Comparison of ENCODE assay signal across 8 cellular contexts in genomic region chr14:89040438-89041244, GRCh38.
DNase-seq lines count a peak whose midpoint lies in the region; ATAC-seq and TF ChIP-seq lines count a peak whose summit lies in the region.

No MANE protein-coding gene starts in this region.

- no peaks in the 10 kb centered on the region; the same call in 1 of the 2 replicates for H3K27me3 ChIP-seq in H7 (ENCODE audit: control insufficient read depth, insufficient read depth, low read length)
- H3K27me3 ChIP-seq in SU-DHL-6 (ENCODE audit: low read length): no peaks in the 10 kb centered on the region
- no peaks in the 10 kb centered on the region for H3K27me3 ChIP-seq in trophoblast cell (ENCODE audit: insufficient read depth, low read length)
- peaks cover 0 to 1% of the 10 kb centered on the region in 2 donors for H3K27me3 ChIP-seq in tibial artery

- H3F3A ChIP-seq in SU-DHL-6 (ENCODE audit: insufficient read depth): no peaks in the 10 kb centered on the region

- peak overlapping the region; percentile 87 for H3K18ac ChIP-seq in trophoblast cell (ENCODE audit: low read length)

- peak overlapping the region; percentile 63 for H4K8ac ChIP-seq in trophoblast cell (ENCODE audit: low read depth, low read length)

- H3K4me3 ChIP-seq in H7 (ENCODE audit: insufficient read depth, low read depth, low read length) (peak overlapping the region; percentile 20; the same call in 1 of the 2 replicates), SU-DHL-6 (ENCODE audit: insufficient read depth, low read length, poor library complexity, severe bottlenecking) (no peak overlapping the region), trophoblast cell (ENCODE audit: low read depth, low read length) (peak overlapping the region; percentile 42), tibial artery (peak overlapping the region; percentile 39 to 54)

- peak overlapping the region; percentile 96 for H4K91ac ChIP-seq in trophoblast cell (ENCODE audit: low read depth, low read length)

- peak; percentile 89 for DNase-seq in DMS53 (lab: John Stamatoyannopoulos, UW)
- DNase-seq in H7: peak; percentile 84
- peak; percentile 69 for DNase-seq in NCI-H1048 (lab: John Stamatoyannopoulos, UW)
- DNase-seq in activated naive CD8-positive, alpha-beta T cell treated with anti-CD3 and anti-CD28 coated beads, Interleukin-2, amount 50 U/mL, for 16 hours (ENCODE audit: low read depth, low spot score): peak; percentile 65
- DNase-seq in Right ventricle myocardium inferior (ENCODE audit: missing footprints): peak; percentile 91
- peak; percentile 83 to 88 for DNase-seq in trophoblast cell
- peak; percentile 90 to 95 for DNase-seq in tibial artery

- no peak overlapping the region for H3K27ac ChIP-seq in SU-DHL-6 (ENCODE audit: low read depth, low read length)
- H3K27ac ChIP-seq in trophoblast cell (ENCODE audit: low read depth, low read length): peak overlapping the region; percentile 84
- H3K27ac ChIP-seq in tibial artery: peak overlapping the region; percentile 76 to 87

- TF ChIP-seq CTCF in SU-DHL-6 (IDR thresholded peaks at IDR 0.05; ENCODE audit: insufficient read depth, low read length, poor library complexity, severe bottlenecking) (peak; percentile 93), tibial artery (IDR thresholded peaks at IDR 0.05) (peak; percentile 90 to 95)

- intact Hi-C loops in Right ventricle myocardium inferior (cut with DNase I): loop anchor here (2.0 to 10.0 kb wide), 6 partner anchors 127 to 877 kb away; no protein-coding TSS in a partner anchor
- intact Hi-C loops in tibial artery (cut with DNase I; ENCODE audit: low total_unique reads): loop anchor here (5.0 kb wide), 2 partner anchors 377 to 872 kb away; partner anchors contain the start of gene FOXN3

- H2AK5ac ChIP-seq in trophoblast cell (ENCODE audit: low read length): peak overlapping the region; percentile 28

- H3K9me3 ChIP-seq in SU-DHL-6 (ENCODE audit: insufficient read depth, low read length) (no peaks in the 10 kb centered on the region), trophoblast cell (ENCODE audit: insufficient read depth, low read depth, low read length) (no peaks in the 10 kb centered on the region), tibial artery (no peaks in the 10 kb centered on the region)

- no peaks in the 10 kb centered on the region for H3K9me2 ChIP-seq in SU-DHL-6 (replicated peaks; ENCODE audit: insufficient read depth, low read length)

- H3K36me3 ChIP-seq in H7 (replicated peaks; ENCODE audit: control insufficient read depth, insufficient read depth, low read length): no peaks in the 10 kb centered on the region
- H3K36me3 ChIP-seq in SU-DHL-6 (ENCODE audit: low read length): no peaks in the 10 kb centered on the region
- H3K36me3 ChIP-seq in trophoblast cell (ENCODE audit: control insufficient read depth in 1 of 2, insufficient read depth in 2 of 2, low read length in 2 of 2): no peaks in the 10 kb centered on the region
- H3K36me3 ChIP-seq in tibial artery: no peaks in the 10 kb centered on the region

- H3K79me2 ChIP-seq in SU-DHL-6 (ENCODE audit: insufficient read depth, low read length) (no peaks in the 10 kb centered on the region), trophoblast cell (ENCODE audit: control insufficient read depth, insufficient read depth, low read length, poor library complexity) (no peaks in the 10 kb centered on the region)

- H2BK12ac ChIP-seq in trophoblast cell (ENCODE audit: low read length): peak overlapping the region; percentile 91

- H2BK120ac ChIP-seq in trophoblast cell (ENCODE audit: insufficient read depth, low read length, poor library complexity): peak overlapping the region; percentile 97

- H3K4ac ChIP-seq in trophoblast cell (ENCODE audit: low read depth, low read length): peak overlapping the region; percentile 65

- H2AFZ ChIP-seq in SU-DHL-6 (ENCODE audit: low read depth, low read length, severe bottlenecking) (peak overlapping the region; percentile 52), trophoblast cell (ENCODE audit: insufficient read depth, low read length, poor library complexity) (peak overlapping the region; percentile 42)

- H2BK5ac ChIP-seq in trophoblast cell (ENCODE audit: low read depth, low read length, poor library complexity): peak overlapping the region; percentile 86

- peaks cover 8% of the 10 kb centered on the region for H3K79me1 ChIP-seq in trophoblast cell (ENCODE audit: low read length)

- ATAC-seq in Right ventricle myocardium inferior: peak; percentile 94

- peak overlapping the region; percentile 47 for H4K12ac ChIP-seq in trophoblast cell (ENCODE audit: low read depth, low read length)

- H3K4me1 ChIP-seq in trophoblast cell (ENCODE audit: control insufficient read depth in 1 of 2, insufficient read depth in 2 of 2, low read length in 2 of 2) (peaks cover 6 to 9% of the 10 kb centered on the region in 2 experiments), tibial artery (peaks cover 0 to 20% (median 12%) of the 10 kb centered on the region in 4 donors)

- no peaks in the 10 kb centered on the region for H4K20me1 ChIP-seq in SU-DHL-6 (ENCODE audit: low read depth, low read length)

- H3K4me2 ChIP-seq in SU-DHL-6 (ENCODE audit: low read depth, low read length, poor library complexity, severe bottlenecking): no peak overlapping the region
- peak overlapping the region; percentile 84 for H3K4me2 ChIP-seq in trophoblast cell (ENCODE audit: low read length)

- H3K23ac ChIP-seq in trophoblast cell (ENCODE audit: low read length): no peak overlapping the region

- WGBS in trophoblast cell (ENCODE audit: extremely low coverage, insufficient coverage, insufficient read length): no CpG with 5 or more reads among the region's 32 CpGs

- H3K14ac ChIP-seq in trophoblast cell (ENCODE audit: low read length): peak overlapping the region; percentile 87

- no peak overlapping the region for H3K9ac ChIP-seq in SU-DHL-6 (ENCODE audit: low read length)
- no peak overlapping the region for H3K9ac ChIP-seq in trophoblast cell (ENCODE audit: low read length)
